In the genomic region with DNA sequence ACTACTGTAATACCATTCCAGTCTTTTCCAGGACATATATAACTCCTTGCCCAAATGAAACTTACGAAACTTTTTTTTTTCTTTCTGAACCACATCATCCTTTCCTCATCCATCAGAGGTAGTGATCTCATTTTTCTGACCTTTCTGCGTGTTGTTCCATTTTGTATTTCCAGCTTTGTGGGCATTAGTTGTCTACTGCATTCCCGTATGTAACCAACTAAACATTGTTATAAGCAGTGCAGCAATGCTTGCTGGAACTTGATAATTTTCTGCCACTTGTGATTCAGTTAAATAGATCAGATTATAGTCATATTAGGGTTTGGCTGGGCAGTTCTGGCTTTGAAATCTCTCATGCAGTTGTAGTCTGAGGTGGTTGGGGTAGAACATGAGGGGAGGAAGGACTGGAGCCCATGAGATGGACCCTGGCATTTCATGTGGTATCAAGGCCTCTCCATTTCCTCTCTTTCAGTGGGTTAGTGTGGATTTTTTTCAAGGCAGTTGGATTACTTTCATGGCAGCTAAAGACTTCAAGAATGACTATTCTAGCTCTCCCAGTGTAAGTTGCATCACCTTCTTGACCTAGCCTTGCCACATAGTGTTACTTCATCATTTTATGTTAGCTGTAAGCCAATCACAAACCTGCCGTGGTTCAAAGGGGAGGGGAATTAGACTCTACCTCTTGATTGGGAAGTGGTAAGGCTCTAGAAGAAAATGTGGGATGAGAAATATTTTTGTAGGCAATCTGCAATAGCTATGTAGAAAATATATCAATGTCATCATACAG, we compare ENCODE assay signal across 16 cellular contexts.
DNase-seq lines count a peak whose midpoint lies in the region; ATAC-seq and TF ChIP-seq lines count a peak whose summit lies in the region.
"Had no signal": no experiment of that assay in that cellular context is flagged by ENCODE, and none has a peak within 500 bp of the region (broad histone marks: within the 10 kb centered on the region; RNA-seq: fewer than 3 reads in every experiment).

No MANE protein-coding gene starts in this region.

- H3K27me3 ChIP-seq in esophagus squamous epithelium: no peaks in the 10 kb centered on the region
- H3K27me3 ChIP-seq in subcutaneous abdominal adipose tissue (ENCODE audit: control insufficient read depth in 5 of 5, insufficient read depth in 4 of 5, low read length in 5 of 5): no peaks in the 10 kb centered on the region
- H3K27me3 ChIP-seq: neutrophil had no signal

- no peaks in the 10 kb centered on the region for H3K9me3 ChIP-seq in esophagus squamous epithelium
- H3K9me3 ChIP-seq in subcutaneous abdominal adipose tissue (ENCODE audit: control insufficient read depth in 5 of 5, low read length in 5 of 5): peaks cover 0 to 3% (median 0%) of the 10 kb centered on the region in 5 donors
- H3K9me3 ChIP-seq: neutrophil had no signal

- peaks cover 2% of the 10 kb centered on the region in 2 donors for H3K9me3 Mint-ChIP-seq in activated T-cell treated with anti-CD3 and anti-CD28 coated beads, Interleukin-2, amount 50 U/mL, for 72 hours
- H3K9me3 Mint-ChIP-seq in activated T-cell treated with anti-CD3 and anti-CD28 coated beads, Interleukin-2, amount 50 U/mL, for 24 hours: peaks cover 2% of the 10 kb centered on the region
- peaks cover 0 to 9% (median 0%) of the 10 kb centered on the region in 9 donors for H3K9me3 Mint-ChIP-seq in naive thymus-derived CD8-positive, alpha-beta T cell

- H3K4me3 Mint-ChIP-seq in activated T-cell treated with anti-CD3 and anti-CD28 coated beads, Interleukin-2, amount 50 U/mL, for 72 hours: no peak overlapping the region
- H3K4me3 Mint-ChIP-seq in activated T-cell treated with anti-CD3 and anti-CD28 coated beads, Interleukin-2, amount 50 U/mL, for 24 hours: no peak overlapping the region
- no peak overlapping the region for H3K4me3 Mint-ChIP-seq in naive thymus-derived CD8-positive, alpha-beta T cell
- H3K4me3 Mint-ChIP-seq: activated CD8-positive, alpha-beta T cell treated with anti-CD3 and anti-CD28 coated beads for 36 hours; memory B cell had no signal

- H3K27ac ChIP-seq in esophagus squamous epithelium (peak overlapping the region; percentile 0 to 59 (median 43)), subcutaneous abdominal adipose tissue (ENCODE audit: low read depth, low read length) (peak overlapping the region; percentile 39)
- H3K27ac ChIP-seq: neutrophil had no signal

- H3K27ac Mint-ChIP-seq in activated T-cell treated with anti-CD3 and anti-CD28 coated beads, Interleukin-2, amount 50 U/mL, for 72 hours: peak overlapping the region; percentile 3
- no peak overlapping the region for H3K27ac Mint-ChIP-seq in activated T-cell treated with anti-CD3 and anti-CD28 coated beads, Interleukin-2, amount 50 U/mL, for 24 hours
- H3K27ac Mint-ChIP-seq in naive thymus-derived CD8-positive, alpha-beta T cell: no peak overlapping the region
- H3K27ac Mint-ChIP-seq: activated CD8-positive, alpha-beta T cell treated with anti-CD3 and anti-CD28 coated beads for 36 hours; memory B cell had no signal

- WGBS in esophagus squamous epithelium, 2 donors: 45 to 54% methylated on average over 4 of the region's 4 CpGs

- H3K4me3 ChIP-seq in esophagus squamous epithelium: no peak overlapping the region
- no peak overlapping the region for H3K4me3 ChIP-seq in subcutaneous abdominal adipose tissue (ENCODE audit: low read depth in 1 of 5, low read length in 5 of 5)
- H3K4me3 ChIP-seq: smooth muscle cell had no signal

- DNase-seq in activated T-cell treated with anti-CD3 and anti-CD28 coated beads, Interleukin-2, amount 50 U/mL, for 72 hours: no peak
- no peak for DNase-seq in activated T-cell treated with anti-CD3 and anti-CD28 coated beads, Interleukin-2, amount 50 U/mL, for 24 hours
- peak; percentile 12 for DNase-seq in RPMI7951 (ENCODE audit: low read depth)
- DNase-seq in esophagus squamous epithelium (lab: John Stamatoyannopoulos, UW): no peak
- DNase-seq in naive thymus-derived CD8-positive, alpha-beta T cell: no peak
- DNase-seq in NCI-H446 treated with DMSO at 0.1 percent for 48 hours (lab: John Stamatoyannopoulos, UW): no peak
- DNase-seq: 8988T; activated CD8-positive, alpha-beta T cell treated with anti-CD3 and anti-CD28 coated beads for 36 hours; activated effector memory CD4-positive, alpha-beta T cell treated with anti-CD3 and anti-CD28 coated beads, Interleukin-2, amount 50 U/mL, for 16 hours; hypothalamus had no signal

- H3K27me3 Mint-ChIP-seq in activated T-cell treated with anti-CD3 and anti-CD28 coated beads, Interleukin-2, amount 50 U/mL, for 72 hours (ENCODE audit: low read depth): no peaks in the 10 kb centered on the region
- no peaks in the 10 kb centered on the region for H3K27me3 Mint-ChIP-seq in activated T-cell treated with anti-CD3 and anti-CD28 coated beads, Interleukin-2, amount 50 U/mL, for 24 hours
- no peaks in the 10 kb centered on the region for H3K27me3 Mint-ChIP-seq in naive thymus-derived CD8-positive, alpha-beta T cell
- H3K27me3 Mint-ChIP-seq: activated CD8-positive, alpha-beta T cell treated with anti-CD3 and anti-CD28 coated beads for 36 hours; memory B cell had no signal

- POLR2A ChIA-PET in naive thymus-derived CD8-positive, alpha-beta T cell (lab: Charles Lee): no interaction called here

- H3K36me3 ChIP-seq in esophagus squamous epithelium (peaks cover 0 to 8% (median 0%) of the 10 kb centered on the region in 3 donors), subcutaneous abdominal adipose tissue (ENCODE audit: control insufficient read depth in 5 of 5, insufficient read depth in 5 of 5, low read length in 5 of 5) (no peaks in the 10 kb centered on the region)
- H3K36me3 ChIP-seq: neutrophil had no signal

- intact Hi-C loops in esophagus squamous epithelium (cut with DNase I): no loop called here

- peaks cover 2 to 4% of the 10 kb centered on the region in 2 donors for H3K36me3 Mint-ChIP-seq in activated T-cell treated with anti-CD3 and anti-CD28 coated beads, Interleukin-2, amount 50 U/mL, for 72 hours (ENCODE audit: insufficient read depth in 2 of 2)
- H3K36me3 Mint-ChIP-seq in activated T-cell treated with anti-CD3 and anti-CD28 coated beads, Interleukin-2, amount 50 U/mL, for 24 hours (ENCODE audit: low read depth): peaks cover 7% of the 10 kb centered on the region
- peaks cover 7 to 13% (median 9%) of the 10 kb centered on the region in 3 donors for H3K36me3 Mint-ChIP-seq in naive thymus-derived CD8-positive, alpha-beta T cell

- ATAC-seq in activated T-cell treated with anti-CD3 and anti-CD28 coated beads, Interleukin-2, amount 50 U/mL, for 72 hours (replicated peaks in 1 of 2): peak in 1 of 2 donors; percentile 71
- no peak for ATAC-seq in naive thymus-derived CD8-positive, alpha-beta T cell
- no peak for ATAC-seq in HG02798 (IDR thresholded peaks at IDR 0.05; ENCODE audit: poor library complexity, unreplicated experiment)
- ATAC-seq: Panc1 had no signal

- no peak for TF ChIP-seq CTCF in esophagus squamous epithelium (IDR thresholded peaks at IDR 0.05)

- TF ChIP-seq POLR2A in esophagus squamous epithelium (IDR thresholded peaks at IDR 0.05): no peak

- H3K4me1 Mint-ChIP-seq in activated T-cell treated with anti-CD3 and anti-CD28 coated beads, Interleukin-2, amount 50 U/mL, for 72 hours (ENCODE audit: low read depth): no peaks in the 10 kb centered on the region
- H3K4me1 Mint-ChIP-seq in activated T-cell treated with anti-CD3 and anti-CD28 coated beads, Interleukin-2, amount 50 U/mL, for 24 hours (ENCODE audit: low read depth): peaks cover 13% of the 10 kb centered on the region
- peaks cover 0 to 11% (median 5%) of the 10 kb centered on the region in 4 donors for H3K4me1 Mint-ChIP-seq in naive thymus-derived CD8-positive, alpha-beta T cell

- no peak overlapping the region for H3K9ac ChIP-seq in subcutaneous abdominal adipose tissue (ENCODE audit: low read length in 5 of 5)

- peaks cover 0 to 72% (median 6%) of the 10 kb centered on the region in 3 donors for H3K4me1 ChIP-seq in esophagus squamous epithelium
- H3K4me1 ChIP-seq in subcutaneous abdominal adipose tissue (ENCODE audit: control insufficient read depth in 5 of 5, insufficient read depth in 5 of 5, low read length in 5 of 5): peaks cover 0 to 55% (median 32%) of the 10 kb centered on the region in 5 donors
